Comparison of ENCODE assay signal across 12 cellular contexts in genomic region chr15:41483519-41483918, GRCh38. TPM values are rescaled to one million over a fixed set of nuclear protein-coding genes. Genes with fewer than 3 reads are reported as not detected.
DNase-seq lines count a peak whose midpoint lies in the region; ATAC-seq and TF ChIP-seq lines count a peak whose summit lies in the region.
"Had no signal": no experiment of that assay in that cellular context is flagged by ENCODE, and none has a peak within 500 bp of the region (broad histone marks: within the 10 kb centered on the region; RNA-seq: fewer than 3 reads in every experiment).

No MANE protein-coding gene starts in this region.

- no peak overlapping the region for H3K27ac Mint-ChIP-seq in activated naive CD8-positive, alpha-beta T cell
- peak overlapping the region; percentile 71 to 81 for H3K27ac Mint-ChIP-seq in natural killer cell

- intact Hi-C loops in natural killer cell (cut with micrococcal nuclease) = no loop called here

- H3K4me1 Mint-ChIP-seq in activated naive CD8-positive, alpha-beta T cell (ENCODE audit: low read depth) = peaks cover 23% of the 10 kb centered on the region
- H3K4me1 Mint-ChIP-seq in natural killer cell = peaks cover 34 to 47% of the 10 kb centered on the region in 2 donors

- H3K9me3 Mint-ChIP-seq in activated naive CD8-positive, alpha-beta T cell (ENCODE audit: low read depth) = no peaks in the 10 kb centered on the region
- no peaks in the 10 kb centered on the region for H3K9me3 Mint-ChIP-seq in natural killer cell

- TF ChIP-seq POLR2A in GM18505 (IDR thresholded peaks at IDR 0.05; ENCODE audit: borderline replicate concordance, extremely low read depth, insufficient read depth, insufficient read length) = no peak

- no peak for TF ChIP-seq CTCF in GM10266 (IDR thresholded peaks at IDR 0.05; ENCODE audit: control insufficient read depth, insufficient read depth, low read depth, missing control alignments)
- TF ChIP-seq CTCF in natural killer cell (IDR thresholded peaks at IDR 0.05) = no peak

- ATAC-seq in HG03097 (IDR thresholded peaks at IDR 0.05; ENCODE audit: low FRiP score, unreplicated experiment) = peak; percentile 6
- ATAC-seq in natural killer cell = peak; percentile 48 to 58 (median 56)
- ATAC-seq in GM18505 (IDR thresholded peaks at IDR 0.05; ENCODE audit: unreplicated experiment) = no peak
- ATAC-seq in GM21367 (IDR thresholded peaks at IDR 0.05; ENCODE audit: unreplicated experiment) = no peak
- ATAC-seq in HG03354 (IDR thresholded peaks at IDR 0.05; ENCODE audit: poor library complexity, severe bottlenecking, unreplicated experiment) = no peak

- peak overlapping the region; percentile 52 for H3K4me3 Mint-ChIP-seq in activated naive CD8-positive, alpha-beta T cell
- peak overlapping the region; percentile 77 for H3K4me3 Mint-ChIP-seq in natural killer cell

- DNase-seq in GM10266 (ENCODE audit: extremely low spot score) (peak; percentile 26), natural killer cell (no peak), NCI-H526 treated with DMSO at 0.1 percent for 48 hours (lab: John Stamatoyannopoulos, UW) (no peak)
- DNase-seq: activated CD4-positive, alpha-beta T cell treated with anti-CD3 and anti-CD28 coated beads, Interleukin-2, amount 50 U/mL, for 4 hours; NCI-H2081; NCI-H774; stimulated activated CD4-positive, alpha-beta T cell treated with anti-CD3 and anti-CD28 coated beads, Interleukin-12 subunit alpha, Interleukin-12 subunit beta, amount 100 ng/mL, for 4 hours had no signal

- H3K36me3 Mint-ChIP-seq in activated naive CD8-positive, alpha-beta T cell = peaks cover 10% of the 10 kb centered on the region
- H3K36me3 Mint-ChIP-seq in natural killer cell = peaks cover 17% of the 10 kb centered on the region

- no peaks in the 10 kb centered on the region for H3K27me3 Mint-ChIP-seq in activated naive CD8-positive, alpha-beta T cell
- peaks cover 0 to 3% of the 10 kb centered on the region in 2 donors for H3K27me3 Mint-ChIP-seq in natural killer cell (ENCODE audit: low read depth in 2 of 2)

RNA-seq across cellular contexts. Expression of gene ITPKA, which starts 10.2 kb away (rescaled TPM):
- total RNA-seq in natural killer cell = not detected

RNA-seq across cellular contexts. Expression of gene LTK, which starts 30.1 kb away (rescaled TPM):
- 1 to 10 TPM in 2 of 3 donors, under 1 TPM in 1; 0.56 to 4.9 (median 1.7) TPM for total RNA-seq in natural killer cell

Comparison
In these comparisons a context has a peak if more than half of its experiments do, and no peak if none do; other contexts are left out.
1. ATAC-seq: peak in HG03097 (single experiment) and natural killer cell (3 of 3); none in GM18505 (single experiment), GM21367 (single experiment) and HG03354 (single experiment).